1 cellular context compared by ENCODE assay signal in the genomic region with DNA sequence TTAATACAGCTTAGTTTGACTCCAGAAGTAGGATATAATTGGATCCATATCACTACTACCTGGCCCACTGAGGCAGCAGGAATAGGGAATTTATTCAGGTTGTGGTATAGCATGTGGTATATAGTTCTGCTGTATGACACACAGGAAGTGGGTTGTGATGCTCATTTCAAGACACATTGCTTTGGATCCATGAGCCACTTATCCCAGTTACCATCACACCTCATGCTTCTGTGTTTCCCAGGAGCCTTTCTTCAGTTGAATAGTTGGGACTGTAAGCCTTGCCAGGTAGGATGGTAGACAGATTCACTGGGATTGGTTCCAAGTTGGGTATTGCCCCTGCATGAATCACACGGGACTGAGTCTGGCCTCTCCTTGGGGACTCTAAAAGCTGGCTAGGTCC.
TF ChIP-seq lines count a peak whose summit lies in the region.

No MANE protein-coding gene starts in this region.

TF ChIP-seq in HEK293, 187 proteins besides CTCF, POLR2A, EP300 and RAD21 (continued from another document):
- TF ChIP-seq ZNF211 (tag by site-specific recombination; IDR thresholded peaks at IDR 0.05; ENCODE audit: low read depth) = 0 out of 2 replicates have a peak, but pooled peaks have one; percentile 22
- no peak for TF ChIP-seq WT1 (tag by site-specific recombination; IDR thresholded peaks at IDR 0.05)
